8 cellular contexts compared by ENCODE assay signal in genomic region chr16:29678691-29679267, GRCh38. TPM values are rescaled to one million over a fixed set of nuclear protein-coding genes. Genes with fewer than 3 reads are reported as not detected.
DNase-seq lines count a peak whose midpoint lies in the region; ATAC-seq, FAIRE-seq and TF ChIP-seq lines count a peak whose summit lies in the region.

QPRT (plus strand) TSS chr16:29679180; CDS start chr16:29679198, 18 bp downstream.

- intact Hi-C loops in CD14-positive monocyte (cut with micrococcal nuclease), result no loop called here

- no peaks in the 10 kb centered on the region for H3F3A ChIP-seq in MM.1S (ENCODE audit: insufficient read depth, low read length)

- ATAC-seq in naive thymus-derived CD8-positive, alpha-beta T cell, result no peak
- ATAC-seq in GM18858 (IDR thresholded peaks at IDR 0.05; ENCODE audit: unreplicated experiment), result no peak

- H3K4me1 Mint-ChIP-seq in CD14-positive monocyte, result peaks cover 41% of the 10 kb centered on the region
- H3K4me1 Mint-ChIP-seq in T-helper 2 cell treated with Interferon-gamma antibody and Interleukin-4, amounts not matched to agents 5 μg/mL and 100 μg/mL, for 36 hours (ENCODE audit: low read depth), result peaks cover 24% of the 10 kb centered on the region
- peaks cover 7 to 38% (median 23%) of the 10 kb centered on the region in 4 donors for H3K4me1 Mint-ChIP-seq in naive thymus-derived CD8-positive, alpha-beta T cell

- H3K36me3 ChIP-seq in MM.1S (replicated peaks; ENCODE audit: insufficient read depth, low read length), result no peaks in the 10 kb centered on the region

- H3K79me2 ChIP-seq in MM.1S (ENCODE audit: low read length), result no peaks in the 10 kb centered on the region

- H2AFZ ChIP-seq in MM.1S (ENCODE audit: low read length), result no peak within 1 kb of the TSS

- peaks cover 0 to 2% (median 2%) of the 10 kb centered on the region in 3 donors for H3K27me3 Mint-ChIP-seq in CD14-positive monocyte (ENCODE audit: low read depth in 3 of 3)
- no peaks in the 10 kb centered on the region for H3K27me3 Mint-ChIP-seq in T-helper 2 cell treated with Interferon-gamma antibody and Interleukin-4, amounts not matched to agents 5 μg/mL and 100 μg/mL, for 36 hours (ENCODE audit: low read depth)
- no peaks in the 10 kb centered on the region for H3K27me3 Mint-ChIP-seq in naive thymus-derived CD8-positive, alpha-beta T cell

- H3K9me2 ChIP-seq in MM.1S (replicated peaks; ENCODE audit: insufficient read depth, low read length), result no peaks in the 10 kb centered on the region

- no peak within 1 kb of the TSS for H3K27ac ChIP-seq in MM.1S (ENCODE audit: low read length)

- H3K27ac Mint-ChIP-seq in CD14-positive monocyte, result peak within 1 kb of the TSS in 1 of 7 donors; percentile 75
- peak within 1 kb of the TSS; percentile 85 for H3K27ac Mint-ChIP-seq in T-helper 2 cell treated with Interferon-gamma antibody and Interleukin-4, amounts not matched to agents 5 μg/mL and 100 μg/mL, for 36 hours
- peak within 1 kb of the TSS; percentile 53 to 94 (median 89) for H3K27ac Mint-ChIP-seq in naive thymus-derived CD8-positive, alpha-beta T cell

- H4K20me1 ChIP-seq in MM.1S (ENCODE audit: insufficient read depth, low read length), result no peaks in the 10 kb centered on the region

- DNase-seq in CD14-positive monocyte (ENCODE audit: low spot score), result no peak
- DNase-seq in H54 (ENCODE audit: insufficient read length, low spot score), result peak; percentile 91
- peak; percentile 23 for DNase-seq in T-helper 2 cell treated with Interferon-gamma antibody and Interleukin-4, amounts not matched to agents 5 μg/mL and 100 μg/mL, for 36 hours (ENCODE audit: low spot score)
- peak; percentile 67 for DNase-seq in fibroblast of mammary gland (ENCODE audit: low read depth)
- DNase-seq in naive thymus-derived CD8-positive, alpha-beta T cell, result no peak
- no peak for DNase-seq in NCI-H2107 (lab: John Stamatoyannopoulos, UW)
- no peak for DNase-seq in MM.1S

- no peaks in the 10 kb centered on the region for H3K9me3 ChIP-seq in MM.1S (replicated peaks; ENCODE audit: insufficient read depth, low read length)

- H3K36me3 Mint-ChIP-seq in CD14-positive monocyte, result no peaks in the 10 kb centered on the region
- H3K36me3 Mint-ChIP-seq in T-helper 2 cell treated with Interferon-gamma antibody and Interleukin-4, amounts not matched to agents 5 μg/mL and 100 μg/mL, for 36 hours (ENCODE audit: low read depth), result peaks cover 12% of the 10 kb centered on the region
- no peaks in the 10 kb centered on the region for H3K36me3 Mint-ChIP-seq in naive thymus-derived CD8-positive, alpha-beta T cell

- no peak within 1 kb of the TSS for H3K9ac ChIP-seq in MM.1S (ENCODE audit: low read length)

- POLR2A ChIA-PET in naive thymus-derived CD8-positive, alpha-beta T cell (lab: Charles Lee), result interaction anchor here (0.5 to 0.8 kb wide), 5 partner anchors 16 to 268 kb away, joined by 3 to 5 read pairs (median 4); no protein-coding TSS in a partner anchor

- no peak for TF ChIP-seq CTCF in CD14-positive monocyte (IDR thresholded peaks at IDR 0.05)
- no peak for TF ChIP-seq CTCF in fibroblast of mammary gland (conservative IDR thresholded peaks at IDR 0.05; ENCODE audit: control insufficient read depth, insufficient read depth, low read depth, low read length)
- TF ChIP-seq CTCF in MM.1S (IDR thresholded peaks at IDR 0.05; ENCODE audit: low read length), result no peak

- TF ChIP-seq POLR2A in H54 (IDR thresholded peaks at IDR 0.05; ENCODE audit: low read depth, low read length), result peak; percentile 25; the same call in 1 of the 2 replicates

- no peak for FAIRE-seq in H54 (lab: Jason Lieb, UNC)

- H3K9me3 Mint-ChIP-seq in CD14-positive monocyte, result no peaks in the 10 kb centered on the region
- H3K9me3 Mint-ChIP-seq in T-helper 2 cell treated with Interferon-gamma antibody and Interleukin-4, amounts not matched to agents 5 μg/mL and 100 μg/mL, for 36 hours, result no peaks in the 10 kb centered on the region
- H3K9me3 Mint-ChIP-seq in naive thymus-derived CD8-positive, alpha-beta T cell, result no peaks in the 10 kb centered on the region

- H3K4me3 Mint-ChIP-seq in CD14-positive monocyte, result peak within 1 kb of the TSS; percentile 69 to 88
- peak within 1 kb of the TSS; percentile 82 for H3K4me3 Mint-ChIP-seq in T-helper 2 cell treated with Interferon-gamma antibody and Interleukin-4, amounts not matched to agents 5 μg/mL and 100 μg/mL, for 36 hours
- H3K4me3 Mint-ChIP-seq in naive thymus-derived CD8-positive, alpha-beta T cell, result peak within 1 kb of the TSS; percentile 47 to 78 (median 69)

- H3K4me1 ChIP-seq in MM.1S (ENCODE audit: low read length), result no peaks in the 10 kb centered on the region

- no peaks in the 10 kb centered on the region for H3K27me3 ChIP-seq in MM.1S (replicated peaks; ENCODE audit: insufficient read depth, low read length)

- H3K4me3 ChIP-seq in fibroblast of mammary gland (ENCODE audit: control insufficient read depth, low read depth, low read length) (peak within 1 kb of the TSS; percentile 55), MM.1S (ENCODE audit: low read length) (no peak within 1 kb of the TSS)

- H3K4me2 ChIP-seq in MM.1S (ENCODE audit: low read depth, low read length), result no peak within 1 kb of the TSS

RNA-seq across cellular contexts. Expression of gene QPRT, which starts in this region (rescaled TPM):
- polyA plus RNA-seq in CD14-positive monocyte, result 1 to 10 TPM; 2.1 to 3.9 TPM
- total RNA-seq in naive thymus-derived CD8-positive, alpha-beta T cell, result under 1 TPM; 0.49 to 0.55 TPM
- polyA plus RNA-seq in naive thymus-derived CD8-positive, alpha-beta T cell, result under 1 TPM; 0.15 to 0.53 (median 0.48) TPM

Comparison
In these comparisons a context has a peak if more than half of its experiments do, and no peak if none do; other contexts are left out.
1. DNase-seq: peak in H54 (single experiment), T-helper 2 cell treated with Interferon-gamma antibody and Interleukin-4, amounts not matched to agents 5 μg/mL and 100 μg/mL, for 36 hours (single experiment) and fibroblast of mammary gland (single experiment); none in CD14-positive monocyte (single experiment), naive thymus-derived CD8-positive, alpha-beta T cell (0 of 10), NCI-H2107 (single experiment) and MM.1S (single experiment).
2. Peak in every context shown above with its lines, with median percentiles within 50 percentile points of each other: H3K4me3 Mint-ChIP-seq.